ENCODE assay signal across 10 cellular contexts in genomic region chr3:22685598-22685997, GRCh38.
DNase-seq lines count a peak whose midpoint lies in the region; ATAC-seq and TF ChIP-seq lines count a peak whose summit lies in the region.
"Had no signal": no experiment of that assay in that cellular context is flagged by ENCODE, and none has a peak within 500 bp of the region (broad histone marks: within the 10 kb centered on the region; RNA-seq: fewer than 3 reads in every experiment).

No MANE protein-coding gene starts in this region.

- H3K9me2 ChIP-seq in PC-3 (replicated peaks; ENCODE audit: low read length): no peaks in the 10 kb centered on the region

- no peaks in the 10 kb centered on the region for H3K36me3 ChIP-seq in PC-3 (ENCODE audit: low read depth, low read length)

- ATAC-seq in GM19395 (IDR thresholded peaks at IDR 0.05; ENCODE audit: unreplicated experiment): peak; percentile 57
- ATAC-seq in PC-3: peak; percentile 94
- ATAC-seq in HG03432 (IDR thresholded peaks at IDR 0.05; ENCODE audit: unreplicated experiment): no peak
- ATAC-seq: left colon had no signal

- intact Hi-C loops in PC-3 (cut with micrococcal nuclease): loop anchor here (1.0 to 10.0 kb wide), 5 partner anchors 121 to 597 kb away; no protein-coding TSS in a partner anchor

- H3K27me3 ChIP-seq in PC-3 (ENCODE audit: low read length): no peaks in the 10 kb centered on the region

- H3K9me3 ChIP-seq in PC-3 (ENCODE audit: low read length): no peaks in the 10 kb centered on the region

- no peak overlapping the region for H3K4me3 ChIP-seq in AG09309 (ENCODE audit: control insufficient read depth, low read depth, low read length)
- no peak overlapping the region for H3K4me3 ChIP-seq in PC-3 (ENCODE audit: low read length)
- H3K4me3 ChIP-seq in foreskin fibroblast (ENCODE audit: low read depth in 1 of 2, low read length in 2 of 2): no peak overlapping the region

- no TSS peak for BruUV-seq in PC-3 (replicated peaks; lab: Mats Ljungman, UMichigan)

- H3K4me2 ChIP-seq in PC-3 (ENCODE audit: low read length): no peak overlapping the region

- H3K9ac ChIP-seq in PC-3 (ENCODE audit: low read length): no peak overlapping the region

- peak; percentile 54 for TF ChIP-seq CTCF in AG09309 (IDR thresholded peaks at IDR 0.05; ENCODE audit: control insufficient read depth, insufficient read depth, low read depth, low read length, missing control alignments)
- peak; percentile 87 for TF ChIP-seq CTCF in PC-3 (conservative IDR thresholded peaks at IDR 0.05; ENCODE audit: low read depth, low read length)
- no peak for TF ChIP-seq CTCF in foreskin fibroblast (IDR thresholded peaks at IDR 0.05; ENCODE audit: low read depth, low read length)

- POLR2A ChIA-PET in PC-3 (lab: Charles Lee; ENCODE audit: unreplicated experiment): no interaction called here

- no peak overlapping the region for H3K27ac ChIP-seq in PC-3 (ENCODE audit: low read length)

- no peaks in the 10 kb centered on the region for H4K20me1 ChIP-seq in PC-3 (ENCODE audit: low read length)

- no peaks in the 10 kb centered on the region for H3K4me1 ChIP-seq in PC-3 (ENCODE audit: insufficient read depth, low read length)

- DNase-seq in AG09309 (ENCODE audit: low read depth) (no peak), PC-3 (peak; percentile 60), foreskin fibroblast (peak; percentile 8 to 64), GDM1 (lab: John Stamatoyannopoulos, UW) (no peak), mesenteric fat pad (ENCODE audit: low spot score) (no peak)
- no peak for DNase-seq in effector CD4-positive, alpha-beta T cell
- DNase-seq: activated effector memory CD4-positive, alpha-beta T cell treated with anti-CD3 and anti-CD28 coated beads, Interleukin-2, amount 50 U/mL, for 16 hours; left colon had no signal

- no peaks in the 10 kb centered on the region for H3F3A ChIP-seq in PC-3 (ENCODE audit: low read length, unreplicated experiment)

- no peaks in the 10 kb centered on the region for H3K79me2 ChIP-seq in PC-3 (ENCODE audit: low read length)

- no peak overlapping the region for H2AFZ ChIP-seq in PC-3 (ENCODE audit: low read length)

- CTCF ChIA-PET in PC-3 (lab: Charles Lee): interaction anchor here (0.5 to 0.9 kb wide), 5 partner anchors 98 to 513 kb away, joined by 3 to 6 read pairs (median 5); no protein-coding TSS in a partner anchor

Comparison
In these comparisons a context has a peak if more than half of its experiments do, and no peak if none do; other contexts are left out.
1. DNase-seq: peak in PC-3 (single experiment) and foreskin fibroblast (2 of 2); none in AG09309 (single experiment), GDM1 (single experiment), mesenteric fat pad (single experiment) and effector CD4-positive, alpha-beta T cell (single experiment).